In the genomic region with DNA sequence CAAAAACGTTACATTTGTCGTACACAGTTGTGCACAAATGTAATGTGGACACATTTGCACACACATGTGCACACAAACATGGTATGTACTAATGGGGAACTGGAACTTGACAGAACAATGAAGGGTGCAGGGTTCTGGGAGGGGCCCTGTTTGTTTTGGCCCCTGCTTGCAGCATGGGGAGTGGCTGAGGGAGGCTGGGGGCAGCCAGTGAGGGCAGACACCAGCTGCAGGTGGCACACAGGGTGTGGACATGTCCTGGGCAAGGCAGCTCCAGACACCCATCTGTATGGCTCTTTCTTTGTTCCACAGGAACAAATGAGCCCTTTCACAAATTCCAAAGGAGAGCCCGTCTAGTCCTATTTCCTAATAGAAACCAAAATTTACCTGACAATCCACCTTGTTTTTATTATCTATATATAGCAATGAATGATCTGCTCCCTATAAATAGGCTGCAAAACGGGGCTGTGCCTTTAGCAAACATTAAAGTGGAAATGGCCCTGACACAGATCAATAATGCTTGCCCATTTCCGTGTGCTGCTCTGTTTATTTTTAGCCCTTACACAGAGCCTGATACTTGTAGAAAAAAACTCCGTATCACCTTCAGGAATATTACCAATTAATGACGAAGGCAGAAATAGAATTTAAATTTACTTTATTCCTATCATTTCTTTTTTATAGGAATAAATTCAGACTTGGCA, we compare ENCODE assay signal across 1 cellular context.
TF ChIP-seq lines count a peak whose summit lies in the region.

No MANE protein-coding gene starts in this region.

TF ChIP-seq in HepG2, 621 proteins besides CTCF, POLR2A, EP300 and RAD21:
- TF ChIP-seq, protein P1, sequence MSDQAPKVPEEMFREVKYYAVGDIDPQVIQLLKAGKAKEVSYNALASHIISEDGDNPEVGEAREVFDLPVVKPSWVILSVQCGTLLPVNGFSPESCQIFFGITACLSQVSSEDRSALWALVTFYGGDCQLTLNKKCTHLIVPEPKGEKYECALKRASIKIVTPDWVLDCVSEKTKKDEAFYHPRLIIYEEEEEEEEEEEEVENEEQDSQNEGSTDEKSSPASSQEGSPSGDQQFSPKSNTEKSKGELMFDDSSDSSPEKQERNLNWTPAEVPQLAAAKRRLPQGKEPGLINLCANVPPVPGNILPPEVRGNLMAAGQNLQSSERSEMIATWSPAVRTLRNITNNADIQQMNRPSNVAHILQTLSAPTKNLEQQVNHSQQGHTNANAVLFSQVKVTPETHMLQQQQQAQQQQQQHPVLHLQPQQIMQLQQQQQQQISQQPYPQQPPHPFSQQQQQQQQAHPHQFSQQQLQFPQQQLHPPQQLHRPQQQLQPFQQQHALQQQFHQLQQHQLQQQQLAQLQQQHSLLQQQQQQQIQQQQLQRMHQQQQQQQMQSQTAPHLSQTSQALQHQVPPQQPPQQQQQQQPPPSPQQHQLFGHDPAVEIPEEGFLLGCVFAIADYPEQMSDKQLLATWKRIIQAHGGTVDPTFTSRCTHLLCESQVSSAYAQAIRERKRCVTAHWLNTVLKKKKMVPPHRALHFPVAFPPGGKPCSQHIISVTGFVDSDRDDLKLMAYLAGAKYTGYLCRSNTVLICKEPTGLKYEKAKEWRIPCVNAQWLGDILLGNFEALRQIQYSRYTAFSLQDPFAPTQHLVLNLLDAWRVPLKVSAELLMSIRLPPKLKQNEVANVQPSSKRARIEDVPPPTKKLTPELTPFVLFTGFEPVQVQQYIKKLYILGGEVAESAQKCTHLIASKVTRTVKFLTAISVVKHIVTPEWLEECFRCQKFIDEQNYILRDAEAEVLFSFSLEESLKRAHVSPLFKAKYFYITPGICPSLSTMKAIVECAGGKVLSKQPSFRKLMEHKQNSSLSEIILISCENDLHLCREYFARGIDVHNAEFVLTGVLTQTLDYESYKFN (CRISPR knock-in tag; conservative IDR thresholded peaks at IDR 0.05): peak; percentile 24; the same call in 1 of the 2 replicates
- TF ChIP-seq ELF3 (CRISPR knock-in tag; IDR thresholded peaks at IDR 0.05) (peak; percentile 88), ETV5 (CRISPR knock-in tag; IDR thresholded peaks at IDR 0.05; ENCODE audit: borderline replicate concordance) (peak; percentile 36; the same call in 1 of the 2 replicates), NCOR1 (IDR thresholded peaks at IDR 0.05; ENCODE audit: borderline replicate concordance, low read length) (no peak), GABPA (IDR thresholded peaks at IDR 0.05; ENCODE audit: low read depth, low read length) (no peak), GABPA (CRISPR knock-in tag; IDR thresholded peaks at IDR 0.05; ENCODE audit: low read depth) (peak; percentile 19; the same call in 1 of the 2 replicates), SKI (IDR thresholded peaks at IDR 0.05; ENCODE audit: partially characterized antibody) (no peak), ZSCAN31 (CRISPR knock-in tag; IDR thresholded peaks at IDR 0.05; ENCODE audit: low read depth) (no peak), ONECUT2 (CRISPR knock-in tag; IDR thresholded peaks at IDR 0.05) (peak; percentile 84), POGZ (CRISPR knock-in tag; IDR thresholded peaks at IDR 0.05) (peak; percentile 54), GATAD2A (CRISPR knock-in tag; IDR thresholded peaks at IDR 0.05) (0 out of 2 replicates have a peak, but pooled peaks have one; percentile 32), ZNF354B (CRISPR knock-in tag; IDR thresholded peaks at IDR 0.05) (no peak), FOXA3 (CRISPR knock-in tag; IDR thresholded peaks at IDR 0.05) (peak; percentile 80), MIXL1 (CRISPR knock-in tag; IDR thresholded peaks at IDR 0.05) (peak; percentile 42; the same call in 1 of the 2 replicates), MEF2D (CRISPR knock-in tag; IDR thresholded peaks at IDR 0.05) (peak; percentile 63; the same call in 1 of the 2 replicates), ZSCAN30 (CRISPR knock-in tag; IDR thresholded peaks at IDR 0.05) (no peak)
- TF ChIP-seq, protein P2, sequence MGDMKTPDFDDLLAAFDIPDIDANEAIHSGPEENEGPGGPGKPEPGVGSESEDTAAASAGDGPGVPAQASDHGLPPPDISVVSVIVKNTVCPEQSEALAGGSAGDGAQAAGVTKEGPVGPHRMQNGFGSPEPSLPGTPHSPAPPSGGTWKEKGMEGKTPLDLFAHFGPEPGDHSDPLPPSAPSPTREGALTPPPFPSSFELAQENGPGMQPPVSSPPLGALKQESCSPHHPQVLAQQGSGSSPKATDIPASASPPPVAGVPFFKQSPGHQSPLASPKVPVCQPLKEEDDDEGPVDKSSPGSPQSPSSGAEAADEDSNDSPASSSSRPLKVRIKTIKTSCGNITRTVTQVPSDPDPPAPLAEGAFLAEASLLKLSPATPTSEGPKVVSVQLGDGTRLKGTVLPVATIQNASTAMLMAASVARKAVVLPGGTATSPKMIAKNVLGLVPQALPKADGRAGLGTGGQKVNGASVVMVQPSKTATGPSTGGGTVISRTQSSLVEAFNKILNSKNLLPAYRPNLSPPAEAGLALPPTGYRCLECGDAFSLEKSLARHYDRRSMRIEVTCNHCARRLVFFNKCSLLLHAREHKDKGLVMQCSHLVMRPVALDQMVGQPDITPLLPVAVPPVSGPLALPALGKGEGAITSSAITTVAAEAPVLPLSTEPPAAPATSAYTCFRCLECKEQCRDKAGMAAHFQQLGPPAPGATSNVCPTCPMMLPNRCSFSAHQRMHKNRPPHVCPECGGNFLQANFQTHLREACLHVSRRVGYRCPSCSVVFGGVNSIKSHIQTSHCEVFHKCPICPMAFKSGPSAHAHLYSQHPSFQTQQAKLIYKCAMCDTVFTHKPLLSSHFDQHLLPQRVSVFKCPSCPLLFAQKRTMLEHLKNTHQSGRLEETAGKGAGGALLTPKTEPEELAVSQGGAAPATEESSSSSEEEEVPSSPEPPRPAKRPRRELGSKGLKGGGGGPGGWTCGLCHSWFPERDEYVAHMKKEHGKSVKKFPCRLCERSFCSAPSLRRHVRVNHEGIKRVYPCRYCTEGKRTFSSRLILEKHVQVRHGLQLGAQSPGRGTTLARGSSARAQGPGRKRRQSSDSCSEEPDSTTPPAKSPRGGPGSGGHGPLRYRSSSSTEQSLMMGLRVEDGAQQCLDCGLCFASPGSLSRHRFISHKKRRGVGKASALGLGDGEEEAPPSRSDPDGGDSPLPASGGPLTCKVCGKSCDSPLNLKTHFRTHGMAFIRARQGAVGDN (CRISPR knock-in tag; IDR thresholded peaks at IDR 0.05): 0 out of 2 replicates have a peak, but pooled peaks have one; percentile 6
- TF ChIP-seq, protein P3, sequence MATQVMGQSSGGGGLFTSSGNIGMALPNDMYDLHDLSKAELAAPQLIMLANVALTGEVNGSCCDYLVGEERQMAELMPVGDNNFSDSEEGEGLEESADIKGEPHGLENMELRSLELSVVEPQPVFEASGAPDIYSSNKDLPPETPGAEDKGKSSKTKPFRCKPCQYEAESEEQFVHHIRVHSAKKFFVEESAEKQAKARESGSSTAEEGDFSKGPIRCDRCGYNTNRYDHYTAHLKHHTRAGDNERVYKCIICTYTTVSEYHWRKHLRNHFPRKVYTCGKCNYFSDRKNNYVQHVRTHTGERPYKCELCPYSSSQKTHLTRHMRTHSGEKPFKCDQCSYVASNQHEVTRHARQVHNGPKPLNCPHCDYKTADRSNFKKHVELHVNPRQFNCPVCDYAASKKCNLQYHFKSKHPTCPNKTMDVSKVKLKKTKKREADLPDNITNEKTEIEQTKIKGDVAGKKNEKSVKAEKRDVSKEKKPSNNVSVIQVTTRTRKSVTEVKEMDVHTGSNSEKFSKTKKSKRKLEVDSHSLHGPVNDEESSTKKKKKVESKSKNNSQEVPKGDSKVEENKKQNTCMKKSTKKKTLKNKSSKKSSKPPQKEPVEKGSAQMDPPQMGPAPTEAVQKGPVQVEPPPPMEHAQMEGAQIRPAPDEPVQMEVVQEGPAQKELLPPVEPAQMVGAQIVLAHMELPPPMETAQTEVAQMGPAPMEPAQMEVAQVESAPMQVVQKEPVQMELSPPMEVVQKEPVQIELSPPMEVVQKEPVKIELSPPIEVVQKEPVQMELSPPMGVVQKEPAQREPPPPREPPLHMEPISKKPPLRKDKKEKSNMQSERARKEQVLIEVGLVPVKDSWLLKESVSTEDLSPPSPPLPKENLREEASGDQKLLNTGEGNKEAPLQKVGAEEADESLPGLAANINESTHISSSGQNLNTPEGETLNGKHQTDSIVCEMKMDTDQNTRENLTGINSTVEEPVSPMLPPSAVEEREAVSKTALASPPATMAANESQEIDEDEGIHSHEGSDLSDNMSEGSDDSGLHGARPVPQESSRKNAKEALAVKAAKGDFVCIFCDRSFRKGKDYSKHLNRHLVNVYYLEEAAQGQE (IDR thresholded peaks at IDR 0.05; ENCODE audit: borderline replicate concordance in 1 of 2, low read depth in 1 of 2, low read length in 2 of 2): no peak
